In the genomic region with DNA sequence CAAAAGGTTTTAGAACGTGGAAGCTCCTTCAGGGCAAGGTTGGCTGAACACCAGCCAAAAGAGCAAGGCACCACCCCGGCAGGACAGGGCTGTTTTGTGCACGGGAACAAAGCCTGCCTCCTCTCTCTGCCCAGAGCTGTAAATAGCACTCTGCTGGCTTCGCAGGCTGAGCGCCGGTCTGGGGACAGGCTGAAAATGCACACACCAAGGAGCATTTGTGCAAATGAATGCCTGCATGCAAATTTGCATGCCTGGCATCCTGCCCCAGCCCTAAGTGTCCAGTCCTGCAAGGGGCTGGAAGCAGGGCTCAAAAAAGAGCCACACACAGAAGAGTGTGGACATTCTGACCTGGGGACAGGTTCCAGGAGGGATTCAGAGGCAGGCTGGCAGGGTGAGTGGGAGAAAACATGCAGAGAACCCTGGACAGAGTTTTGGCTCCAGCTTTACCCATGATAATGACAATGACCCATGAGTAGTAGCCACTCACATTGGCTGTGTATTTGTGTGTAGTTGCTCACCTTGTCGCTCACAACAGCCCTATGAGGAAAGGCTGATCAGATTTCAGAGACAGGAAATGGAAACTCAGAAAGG, we compare ENCODE assay signal across 10 cellular contexts. TPM values are rescaled to one million over a fixed set of nuclear protein-coding genes. Genes with fewer than 3 reads are reported as not detected.
A peak's percentile ranks its signal among the peaks of the same experiment; 100 is the strongest.
DNase-seq lines count a peak whose midpoint lies in the region; ATAC-seq and TF ChIP-seq lines count a peak whose summit lies in the region.
"Had no signal": no experiment of that assay in that cellular context is flagged by ENCODE, and none has a peak within 500 bp of the region (broad histone marks: within the 10 kb centered on the region; RNA-seq: fewer than 3 reads in every experiment).

No MANE protein-coding gene starts in this region.

- H3K36me3 Mint-ChIP-seq in activated T-cell treated with anti-CD3 and anti-CD28 coated beads, Interleukin-2, amount 50 U/mL, for 24 hours (ENCODE audit: low read depth), result peaks cover 37% of the 10 kb centered on the region

- peaks cover 16% of the 10 kb centered on the region for H3K9me3 Mint-ChIP-seq in activated T-cell treated with anti-CD3 and anti-CD28 coated beads, Interleukin-2, amount 50 U/mL, for 24 hours

- no peak overlapping the region for H4K8ac ChIP-seq in neuronal stem cell (ENCODE audit: low read depth, low read length)

- no peaks in the 10 kb centered on the region for H3K79me1 ChIP-seq in neuronal stem cell (ENCODE audit: low read depth, low read length)

- peak; percentile 45 for DNase-seq in DMS53 treated with DMSO at 0.1 percent for 48 hours (lab: John Stamatoyannopoulos, UW; ENCODE audit: unreplicated experiment)
- peak; percentile 49 for DNase-seq in SK-N-SH
- DNase-seq in cardiac muscle cell (ENCODE audit: low read depth in 1 of 2, low spot score in 1 of 2), result peak in 1 of 2 donors; percentile 63
- peak; percentile 59 for DNase-seq in neuronal stem cell (ENCODE audit: low spot score)
- no peak for DNase-seq in putamen (ENCODE audit: low spot score)
- no peak for DNase-seq in activated T-cell treated with anti-CD3 and anti-CD28 coated beads, Interleukin-2, amount 50 U/mL, for 24 hours
- DNase-seq: COR-L47; stimulated activated CD4-positive, alpha-beta T cell treated with anti-CD3 and anti-CD28 coated beads, Interleukin-4, amount 100 ng/mL, for 1 hour had no signal

- H3K9me3 ChIP-seq in SK-N-SH, result peaks cover 7% of the 10 kb centered on the region
- no peaks in the 10 kb centered on the region for H3K9me3 ChIP-seq in cardiac muscle cell (ENCODE audit: low read depth)
- peaks cover 7 to 15% of the 10 kb centered on the region in 2 donors for H3K9me3 ChIP-seq in neuronal stem cell (replicated peaks in 1 of 2; ENCODE audit: control insufficient read depth in 2 of 2, insufficient read depth in 1 of 2, low read depth in 1 of 2, low read length in 2 of 2)

- no peak overlapping the region for H3K4me3 Mint-ChIP-seq in activated T-cell treated with anti-CD3 and anti-CD28 coated beads, Interleukin-2, amount 50 U/mL, for 24 hours

- H4K91ac ChIP-seq in neuronal stem cell (ENCODE audit: low read depth, low read length, poor library complexity), result no peak overlapping the region

- no peak overlapping the region for H3K23ac ChIP-seq in neuronal stem cell (ENCODE audit: low read depth, low read length, poor library complexity)

- H3F3A ChIP-seq in SK-N-SH (replicated peaks; ENCODE audit: insufficient read depth), result no peaks in the 10 kb centered on the region

- H3K18ac ChIP-seq in neuronal stem cell (ENCODE audit: low read length), result peak overlapping the region; percentile 72

- no peaks in the 10 kb centered on the region for H3K27me3 Mint-ChIP-seq in activated T-cell treated with anti-CD3 and anti-CD28 coated beads, Interleukin-2, amount 50 U/mL, for 24 hours

- H3K9me2 ChIP-seq in SK-N-SH, result no peaks in the 10 kb centered on the region

- H2AFZ ChIP-seq in SK-N-SH (ENCODE audit: low read depth) (no peak overlapping the region), neuronal stem cell (ENCODE audit: low read length) (peak overlapping the region; percentile 50)

- H3K27ac ChIP-seq in SK-N-SH (ENCODE audit: low read depth in 2 of 2, low read length in 1 of 2) (peak overlapping the region in 1 of 2 experiments; percentile 43; a peak in 1 of 4 replicates), cardiac muscle cell (peak overlapping the region; percentile 48), neuronal stem cell (replicated peaks; ENCODE audit: low read length) (no peak overlapping the region)

- H3K27ac Mint-ChIP-seq in activated T-cell treated with anti-CD3 and anti-CD28 coated beads, Interleukin-2, amount 50 U/mL, for 24 hours, result no peak overlapping the region

- TF ChIP-seq RAD21 in SK-N-SH (IDR thresholded peaks at IDR 0.05; ENCODE audit: low read length), result no peak

- no peak for TF ChIP-seq EP300 in SK-N-SH (IDR thresholded peaks at IDR 0.05; ENCODE audit: borderline replicate concordance in 1 of 2, low read depth in 1 of 2, low read length in 1 of 2)

- WGBS in SK-N-SH (ENCODE audit: low lambda C conversion rate), result 18% methylated on average over 5 of the region's 7 CpGs
- WGBS in neuronal stem cell (ENCODE audit: extremely low coverage in 2 of 2, insufficient read length in 2 of 2, insufficient replicate concordance in 1 of 2), 2 donors, result no CpG with 5 or more reads among the region's 7 CpGs

- ATAC-seq in HG03196 (IDR thresholded peaks at IDR 0.05; ENCODE audit: unreplicated experiment) (no peak), HG02610 (IDR thresholded peaks at IDR 0.05; ENCODE audit: unreplicated experiment) (no peak)

- H2BK5ac ChIP-seq in neuronal stem cell (ENCODE audit: low read length), result no peak overlapping the region

- H3K79me2 ChIP-seq in SK-N-SH (ENCODE audit: insufficient read depth), result no peaks in the 10 kb centered on the region

- TF ChIP-seq CTCF in SK-N-SH (IDR thresholded peaks at IDR 0.05) (no peak), cardiac muscle cell (IDR thresholded peaks at IDR 0.05; ENCODE audit: low read depth, low read length) (no peak)

- H3K27me3 ChIP-seq in SK-N-SH (ENCODE audit: insufficient read depth) (no peaks in the 10 kb centered on the region), cardiac muscle cell (no peaks in the 10 kb centered on the region), neuronal stem cell (ENCODE audit: control insufficient read depth in 3 of 3, insufficient read depth in 3 of 3, low read depth in 1 of 3, low read length in 3 of 3) (peaks cover 0 to 26% (median 0%) of the 10 kb centered on the region in 3 experiments)

- no peak overlapping the region for H3K4me3 ChIP-seq in SK-N-SH (ENCODE audit: low read depth in 2 of 2, low read length in 1 of 2)
- H3K4me3 ChIP-seq in cardiac muscle cell, result no peak overlapping the region
- peak overlapping the region in 1 of 2 donors; percentile 10 for H3K4me3 ChIP-seq in neuronal stem cell (ENCODE audit: low read length in 2 of 2)

- POLR2A ChIA-PET in SK-N-SH (lab: Yijun Ruan, JAX), result no interaction called here

- H3K14ac ChIP-seq in neuronal stem cell (ENCODE audit: low read length), result no peak overlapping the region

- H3K36me3 ChIP-seq in SK-N-SH (replicated peaks in 1 of 2; ENCODE audit: control insufficient read depth in 1 of 2, insufficient read depth in 2 of 2, low read length in 1 of 2) (no peaks in the 10 kb centered on the region), cardiac muscle cell (no peaks in the 10 kb centered on the region), neuronal stem cell (replicated peaks in 1 of 2; ENCODE audit: control insufficient read depth in 2 of 2, insufficient read depth in 2 of 2, low read length in 2 of 2) (no peaks in the 10 kb centered on the region)

- CTCF ChIA-PET in SK-N-SH (lab: Yijun Ruan, JAX), result interaction anchor here (1.1 to 1.6 kb wide), 2 partner anchors 20 to 106 kb away, joined by 3 read pairs; no protein-coding TSS in a partner anchor

- no peak overlapping the region for H2BK12ac ChIP-seq in neuronal stem cell (ENCODE audit: low read length)

- H2BK15ac ChIP-seq in neuronal stem cell (ENCODE audit: low read length), result no peak overlapping the region

- H3K4me1 Mint-ChIP-seq in activated T-cell treated with anti-CD3 and anti-CD28 coated beads, Interleukin-2, amount 50 U/mL, for 24 hours (ENCODE audit: low read depth), result no peaks in the 10 kb centered on the region

- H4K20me1 ChIP-seq in SK-N-SH (ENCODE audit: insufficient read depth), result no peaks in the 10 kb centered on the region

- no peak overlapping the region for H3K4me2 ChIP-seq in SK-N-SH
- H3K4me2 ChIP-seq in neuronal stem cell (ENCODE audit: insufficient read depth, low read length, poor library complexity, severe bottlenecking), result no peak overlapping the region

- no peak overlapping the region for H3K4ac ChIP-seq in neuronal stem cell (ENCODE audit: low read length)

- no peak overlapping the region for H2BK120ac ChIP-seq in neuronal stem cell (ENCODE audit: low read depth, low read length)

- H3K4me1 ChIP-seq in SK-N-SH (ENCODE audit: control insufficient read depth in 1 of 2, insufficient read depth in 2 of 2, low read depth in 1 of 2, low read length in 1 of 2) (peaks cover 0 to 30% of the 10 kb centered on the region in 2 experiments; a peak in 1 of 4 replicates), cardiac muscle cell (ENCODE audit: low read depth) (peaks cover 9% of the 10 kb centered on the region), neuronal stem cell (ENCODE audit: control insufficient read depth in 2 of 2, insufficient read depth in 1 of 2, low read depth in 1 of 2, low read length in 2 of 2) (peaks cover 7 to 12% of the 10 kb centered on the region in 2 donors)

- no peak overlapping the region for H2AK5ac ChIP-seq in neuronal stem cell (ENCODE audit: low read depth, low read length)

- H3K9ac ChIP-seq in SK-N-SH, result no peak overlapping the region
- peak overlapping the region; percentile 45 for H3K9ac ChIP-seq in neuronal stem cell (ENCODE audit: low read depth, low read length, poor library complexity)

TF ChIP-seq in SK-N-SH, 30 proteins besides CTCF, POLR2A, EP300 and RAD21 (continues in another document):
- no peak for TF ChIP-seq GABPA (IDR thresholded peaks at IDR 0.05; ENCODE audit: low read depth)
- no peak for TF ChIP-seq SMC3 (IDR thresholded peaks at IDR 0.05; ENCODE audit: low read depth, low read length)
- no peak for TF ChIP-seq FOSL2 (IDR thresholded peaks at IDR 0.05; ENCODE audit: borderline replicate concordance, low read depth)
- TF ChIP-seq TAF1 (IDR thresholded peaks at IDR 0.05; ENCODE audit: borderline replicate concordance, low read depth, low read length), result no peak
- no peak for TF ChIP-seq ELF1 (IDR thresholded peaks at IDR 0.05)
- TF ChIP-seq, protein P1, sequence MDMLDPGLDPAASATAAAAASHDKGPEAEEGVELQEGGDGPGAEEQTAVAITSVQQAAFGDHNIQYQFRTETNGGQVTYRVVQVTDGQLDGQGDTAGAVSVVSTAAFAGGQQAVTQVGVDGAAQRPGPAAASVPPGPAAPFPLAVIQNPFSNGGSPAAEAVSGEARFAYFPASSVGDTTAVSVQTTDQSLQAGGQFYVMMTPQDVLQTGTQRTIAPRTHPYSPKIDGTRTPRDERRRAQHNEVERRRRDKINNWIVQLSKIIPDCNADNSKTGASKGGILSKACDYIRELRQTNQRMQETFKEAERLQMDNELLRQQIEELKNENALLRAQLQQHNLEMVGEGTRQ (IDR thresholded peaks at IDR 0.05; ENCODE audit: borderline replicate concordance, low read depth, low read length), result no peak
- TF ChIP-seq, protein P2, sequence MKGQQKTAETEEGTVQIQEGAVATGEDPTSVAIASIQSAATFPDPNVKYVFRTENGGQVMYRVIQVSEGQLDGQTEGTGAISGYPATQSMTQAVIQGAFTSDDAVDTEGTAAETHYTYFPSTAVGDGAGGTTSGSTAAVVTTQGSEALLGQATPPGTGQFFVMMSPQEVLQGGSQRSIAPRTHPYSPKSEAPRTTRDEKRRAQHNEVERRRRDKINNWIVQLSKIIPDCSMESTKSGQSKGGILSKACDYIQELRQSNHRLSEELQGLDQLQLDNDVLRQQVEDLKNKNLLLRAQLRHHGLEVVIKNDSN (IDR thresholded peaks at IDR 0.05; ENCODE audit: borderline replicate concordance, low read depth), result no peak

RNA-seq across cellular contexts. Expression of a gene that starts 11.7 kb away (rescaled TPM):
- polyA plus RNA-seq in SK-N-SH (2012; rRNA removed) (4.7 and 7.3 TPM in 2 replicates), cardiac muscle cell (51.7 and 54.4 TPM in 2 replicates)
- 5.2 and 6.2 TPM in 2 replicates for polyA plus RNA-seq in SK-N-SH (2012; cell fraction: cytosol; rRNA removed)
- polyA plus RNA-seq in SK-N-SH (2012; cell fraction: nucleus; rRNA removed), result 5.2 and 7.9 TPM in 2 replicates
- 71.4 and 115 TPM in 2 replicates for total RNA-seq in cardiac muscle cell
- 5.9 TPM for polyA plus RNA-seq in neuronal stem cell (2013, experiment 1 of 2)
- 6.1 TPM for polyA plus RNA-seq in neuronal stem cell (2013, experiment 2 of 2)

Comparison
In these comparisons a context has a peak if more than half of its experiments do, and no peak if none do; other contexts are left out.
1. DNase-seq: peak in DMS53 treated with DMSO at 0.1 percent for 48 hours (single experiment), SK-N-SH (single experiment) and neuronal stem cell (single experiment); none in putamen (single experiment) and activated T-cell treated with anti-CD3 and anti-CD28 coated beads, Interleukin-2, amount 50 U/mL, for 24 hours (single experiment).